In the genomic region with DNA sequence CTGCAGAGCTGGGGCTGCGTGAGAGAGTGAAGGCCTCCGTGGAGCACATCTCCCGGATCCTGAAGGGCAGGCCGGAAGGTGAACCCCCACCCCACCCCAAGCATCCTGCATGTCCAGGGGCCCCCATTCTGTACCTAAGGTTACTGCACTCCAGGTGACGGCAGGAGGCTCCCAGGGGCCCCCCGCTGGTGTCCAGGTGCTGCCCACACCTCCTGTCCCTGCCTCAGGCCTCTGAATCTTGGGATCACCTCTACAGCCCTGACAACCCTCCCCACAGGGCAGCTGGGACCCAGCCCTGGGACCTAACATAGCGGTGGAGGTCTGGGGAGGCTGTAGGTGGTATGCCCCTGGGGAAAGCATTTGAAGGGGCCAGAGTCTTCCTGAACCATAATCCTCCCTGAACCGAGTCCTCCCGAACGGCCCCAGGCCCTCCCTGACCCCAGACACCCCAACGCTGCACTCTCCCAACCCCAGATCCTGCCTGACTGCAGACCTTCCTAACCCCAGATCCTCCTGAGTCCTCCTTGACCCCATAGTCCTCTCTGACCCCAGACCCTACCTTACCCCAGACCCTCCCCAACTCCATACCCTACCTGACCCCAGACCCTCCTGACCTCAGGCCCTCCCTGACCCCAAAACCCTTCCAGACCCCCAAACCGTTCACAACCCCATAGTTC, we compare ENCODE assay signal across 31 cellular contexts. TPM values are rescaled to one million over a fixed set of nuclear protein-coding genes. Genes with fewer than 3 reads are reported as not detected.
A peak's percentile ranks its signal among the peaks of the same experiment; 100 is the strongest.
DNase-seq lines count a peak whose midpoint lies in the region; ATAC-seq and TF ChIP-seq lines count a peak whose summit lies in the region.
"Had no signal": no experiment of that assay in that cellular context is flagged by ENCODE, and none has a peak within 500 bp of the region (broad histone marks: within the 10 kb centered on the region; RNA-seq: fewer than 3 reads in every experiment).

No MANE protein-coding gene starts in this region.

- H2BK120ac ChIP-seq in IMR-90 (ENCODE audit: low read depth, low read length) = no peak overlapping the region

- H2BK5ac ChIP-seq in IMR-90 (ENCODE audit: low read depth, low read length, poor library complexity, severe bottlenecking) = no peak overlapping the region

- no peak overlapping the region for H3K4ac ChIP-seq in IMR-90 (ENCODE audit: low read depth, low read length)

- H3K4me3 Mint-ChIP-seq in chondrocyte (ENCODE audit: unreplicated experiment) (no peak overlapping the region), neural progenitor cell (no peak overlapping the region)
- H3K4me3 Mint-ChIP-seq: CD4-positive, alpha-beta T cell; effector memory CD8-positive, alpha-beta T cell; T-cell had no signal

- H3K27ac ChIP-seq in IMR-90 (ENCODE audit: insufficient read depth, low read length) (no peak overlapping the region), neural progenitor cell (no peak overlapping the region), vagina (peak overlapping the region; percentile 92)
- H3K27ac ChIP-seq: hepatocyte, upper lobe of left lung had no signal

- H3K9me3 ChIP-seq in IMR-90 (ENCODE audit: control insufficient read depth, insufficient read depth, low read length) (no peaks in the 10 kb centered on the region; the same call in 1 of the 2 replicates), neural progenitor cell (ENCODE audit: low read depth) (no peaks in the 10 kb centered on the region), vagina (no peaks in the 10 kb centered on the region)
- H3K9me3 ChIP-seq: upper lobe of left lung had no signal

- H4K20me1 ChIP-seq in IMR-90 (ENCODE audit: insufficient read depth, low read length) (no peaks in the 10 kb centered on the region), neural progenitor cell (ENCODE audit: low read depth) (peaks cover 7% of the 10 kb centered on the region)

- no peak overlapping the region for H3K4me3 ChIP-seq in IMR-90 (ENCODE audit: insufficient read depth, low read depth, low read length)
- H3K4me3 ChIP-seq in neural progenitor cell = no peak overlapping the region
- no peak overlapping the region for H3K4me3 ChIP-seq in vagina
- H3K4me3 ChIP-seq: coronary artery, hepatocyte, smooth muscle cell, upper lobe of left lung had no signal

- no peaks in the 10 kb centered on the region for H3K27me3 ChIP-seq in IMR-90 (ENCODE audit: control insufficient read depth, insufficient read depth, low read length)
- H3K27me3 ChIP-seq in neural progenitor cell = peaks cover 8% of the 10 kb centered on the region
- H3K27me3 ChIP-seq in vagina = no peaks in the 10 kb centered on the region
- H3K27me3 ChIP-seq: hepatocyte, upper lobe of left lung had no signal

- no peak for TF ChIP-seq CTCF in IMR-90 (conservative IDR thresholded peaks at IDR 0.05; ENCODE audit: low read depth, low read length)
- no peak for TF ChIP-seq CTCF in chondrocyte (IDR thresholded peaks at IDR 0.05)
- TF ChIP-seq CTCF in neural progenitor cell (IDR thresholded peaks at IDR 0.05) = no peak
- no peak for TF ChIP-seq CTCF in vagina (IDR thresholded peaks at IDR 0.05)

- no peak overlapping the region for H4K5ac ChIP-seq in IMR-90 (ENCODE audit: low read depth, low read length)

- H3K4me2 ChIP-seq in IMR-90 (ENCODE audit: low read depth, low read length) (no peak overlapping the region), neural progenitor cell (no peak overlapping the region)
- H3K4me2 ChIP-seq: hepatocyte, smooth muscle cell had no signal

- dilution Hi-C loops in IMR-90 (cut with HindIII; ENCODE audit: low sequenced_read_pairs, unreplicated experiment) = no loop called here

- no peak overlapping the region for H3K18ac ChIP-seq in IMR-90 (ENCODE audit: low read depth, low read length)

- POLR2A ChIA-PET in IMR-90 (lab: Charles Lee; ENCODE audit: unreplicated experiment) = no interaction called here

- H2AK9ac ChIP-seq in IMR-90 (replicated peaks; ENCODE audit: low read depth, low read length, poor library complexity) = no peak overlapping the region

- H2AFZ ChIP-seq in IMR-90 (replicated peaks; ENCODE audit: low read length, poor library complexity) (peak overlapping the region; percentile 41), neural progenitor cell (replicated peaks) (no peak overlapping the region)
- H2AFZ ChIP-seq: hepatocyte had no signal

- TF ChIP-seq POLR2A in IMR-90 (IDR thresholded peaks at IDR 0.05; ENCODE audit: low read depth, low read length) = no peak
- TF ChIP-seq POLR2A in vagina (IDR thresholded peaks at IDR 0.05) = no peak

- intact Hi-C loops in IMR-90 (cut with micrococcal nuclease) = no loop called here
- intact Hi-C loops in vagina (cut with DNase I) = loop anchor here (10.0 kb wide), 1 partner anchor 112 kb away; the partner anchor contains the start of gene RNF187

- H3K27ac Mint-ChIP-seq in chondrocyte (ENCODE audit: unreplicated experiment) = no peak overlapping the region
- H3K27ac Mint-ChIP-seq in neural progenitor cell = peak overlapping the region; percentile 69
- H3K27ac Mint-ChIP-seq: activated naive CD4-positive, alpha-beta T cell treated with anti-CD3 and anti-CD28 coated beads, Interleukin-2, amount 50 U/mL, for 72 hours; CD4-positive, alpha-beta T cell; naive B cell; T-cell had no signal

- H3F3A ChIP-seq in neural progenitor cell (ENCODE audit: low read depth) = no peaks in the 10 kb centered on the region

- no peak for TF ChIP-seq RAD21 in IMR-90 (IDR thresholded peaks at IDR 0.05; ENCODE audit: low read length)

- H3K4me1 ChIP-seq in IMR-90 (ENCODE audit: control insufficient read depth, insufficient read depth, low read length) = peaks cover 12% of the 10 kb centered on the region; the same call in 1 of the 2 replicates
- no peaks in the 10 kb centered on the region for H3K4me1 ChIP-seq in neural progenitor cell
- peaks cover 23% of the 10 kb centered on the region for H3K4me1 ChIP-seq in vagina

- CTCF ChIA-PET in IMR-90 (lab: Yijun Ruan, JAX) = no interaction called here

- H3K79me1 ChIP-seq in IMR-90 (ENCODE audit: low read depth in 1 of 2, low read length in 2 of 2) = no peaks in the 10 kb centered on the region

- H3K4me1 Mint-ChIP-seq in chondrocyte (ENCODE audit: low read depth) (no peaks in the 10 kb centered on the region), neural progenitor cell (no peaks in the 10 kb centered on the region)
- H3K4me1 Mint-ChIP-seq: naive B cell had no signal

- no peak overlapping the region for H3K14ac ChIP-seq in IMR-90 (replicated peaks; ENCODE audit: low read depth, low read length)

- in situ Hi-C loops in IMR-90 (cut with MboI; ENCODE audit: low sequenced_read_pairs) = no loop called here

- no peak overlapping the region for H3K56ac ChIP-seq in IMR-90 (ENCODE audit: extremely low read depth, insufficient read depth, low read length)

- 88% methylated on average over 4 of the region's 12 CpGs; no CpG with 5 or more reads in 1 of the 2 experiments for WGBS in IMR-90 (ENCODE audit: extremely low coverage in 2 of 2, insufficient read length in 1 of 2), 2 experiments

- BruUV-seq in IMR-90 (replicated peaks; lab: Mats Ljungman, UMichigan) = no TSS peak

- no peak overlapping the region for H2BK15ac ChIP-seq in IMR-90 (ENCODE audit: low read depth, low read length)

- ATAC-seq in IMR-90 (ENCODE audit: low read depth) (no peak), HG03045 (IDR thresholded peaks at IDR 0.05; ENCODE audit: unreplicated experiment) (no peak)
- ATAC-seq: activated naive CD4-positive, alpha-beta T cell treated with anti-CD3 and anti-CD28 coated beads, Interleukin-2, amount 50 U/mL, for 72 hours; effector memory CD8-positive, alpha-beta T cell; T-cell had no signal

- H3K79me2 ChIP-seq in neural progenitor cell (ENCODE audit: low read depth) = no peaks in the 10 kb centered on the region
- H3K79me2 ChIP-seq: hepatocyte had no signal

- no peak for DNase-seq in IMR-90
- DNase-seq in chondrocyte (ENCODE audit: low spot score) = peak; percentile 47
- DNase-seq in neural progenitor cell (ENCODE audit: low spot score) = no peak
- DNase-seq in vagina (ENCODE audit: extremely low spot score in 2 of 2) = no peak
- DNase-seq in hypothalamus (lab: John Stamatoyannopoulos, UW) = no peak
- no peak for DNase-seq in NAMALWA (ENCODE audit: low spot score)
- DNase-seq: activated CD4-positive, alpha-beta T cell treated with anti-CD3 and anti-CD28 coated beads for 1 hour; activated T-cell treated with anti-CD3 and anti-CD28 coated beads for 4 hours; anterior cingulate cortex; DMS 273 treated with DMSO at 0.1 percent for 48 hours; effector memory CD8-positive, alpha-beta T cell; EL; foreskin fibroblast; GOT3; MM.1S; naive B cell; NCI-H1436 treated with DMSO at 0.1 percent for 48 hours; NCI-H345; NCI-H748 treated with DMSO at 0.1 percent for 48 hours; nucleus accumbens; stimulated activated CD4-positive, alpha-beta T cell treated with anti-CD3 and anti-CD28 coated beads, Interleukin-2, amount 100 ng/mL, for 48 hours; T-cell had no signal

- H2BK20ac ChIP-seq in IMR-90 (ENCODE audit: low read depth, low read length) = no peak overlapping the region

- H3K9ac ChIP-seq in IMR-90 (ENCODE audit: low read depth, low read length) (no peak overlapping the region), neural progenitor cell (no peak overlapping the region)

- H3K9me3 Mint-ChIP-seq in chondrocyte (ENCODE audit: low read depth) (no peaks in the 10 kb centered on the region), neural progenitor cell (no peaks in the 10 kb centered on the region)
- H3K9me3 Mint-ChIP-seq: activated naive CD4-positive, alpha-beta T cell treated with anti-CD3 and anti-CD28 coated beads, Interleukin-2, amount 50 U/mL, for 72 hours; CD4-positive, alpha-beta T cell; effector memory CD8-positive, alpha-beta T cell; naive B cell; T-cell had no signal

- H3K36me3 ChIP-seq in IMR-90 (ENCODE audit: control insufficient read depth, insufficient read depth, low read length) = peaks cover 3% of the 10 kb centered on the region; the same call in 1 of the 2 replicates
- no peaks in the 10 kb centered on the region for H3K36me3 ChIP-seq in neural progenitor cell
- H3K36me3 ChIP-seq in vagina = no peaks in the 10 kb centered on the region
- H3K36me3 ChIP-seq: upper lobe of left lung had no signal

- 0 out of 2 replicates have a peak, but pooled peaks cover 4% of the 10 kb centered on the region for H3K9me1 ChIP-seq in IMR-90 (ENCODE audit: insufficient read depth, low read length)

- no peak overlapping the region for H3K23ac ChIP-seq in IMR-90 (ENCODE audit: low read depth, low read length)

- H3K27me3 Mint-ChIP-seq in chondrocyte (ENCODE audit: low read depth) (no peaks in the 10 kb centered on the region), neural progenitor cell (ENCODE audit: insufficient read depth, low read depth) (peaks cover 5% of the 10 kb centered on the region)
- H3K27me3 Mint-ChIP-seq: CD4-positive, alpha-beta T cell; T-cell had no signal

- no peak overlapping the region for H4K8ac ChIP-seq in IMR-90 (ENCODE audit: low read depth in 2 of 2, low read length in 2 of 2)

- H4K91ac ChIP-seq in IMR-90 (ENCODE audit: insufficient read depth, low read depth, low read length) = no peak overlapping the region

- no peaks in the 10 kb centered on the region for H3K36me3 Mint-ChIP-seq in chondrocyte (ENCODE audit: low read depth)
- no peaks in the 10 kb centered on the region for H3K36me3 Mint-ChIP-seq in neural progenitor cell
- H3K36me3 Mint-ChIP-seq: activated naive CD4-positive, alpha-beta T cell treated with anti-CD3 and anti-CD28 coated beads, Interleukin-2, amount 50 U/mL, for 72 hours; naive B cell; T-cell had no signal

- H2AK5ac ChIP-seq in IMR-90 (ENCODE audit: low read depth, low read length) = no peak overlapping the region

RNA-seq across cellular contexts. Expression of gene TRIM11, which starts 33.5 kb away (rescaled TPM):
- total RNA-seq in IMR-90 (2012; rRNA removed) = 6.8 and 7.2 TPM in 2 replicates
- 15.1 and 16.2 TPM in 2 replicates for polyA plus RNA-seq in IMR-90 (2012; rRNA removed)
- polyA plus RNA-seq in IMR-90 (2012; cell fraction: cytosol; rRNA removed) = 14.7 and 18.5 TPM in 2 replicates
- 28.2 and 54.2 TPM in 2 replicates for polyA plus RNA-seq in IMR-90 (2012; cell fraction: nucleus; rRNA removed; ENCODE audit: low replicate concordance)
- 16.0 to 22.4 TPM (median 20.0 TPM) in 3 replicates for total RNA-seq in chondrocyte
- 13.7 and 24.9 TPM in 2 replicates for total RNA-seq in neural progenitor cell (ENCODE audit: low replicate concordance)
- 22.1 TPM for total RNA-seq in vagina

RNA-seq across cellular contexts. Expression of gene TRIM17, which starts 43.5 kb away (rescaled TPM):
- total RNA-seq in IMR-90 (2012; rRNA removed) = not detected in 2 replicates
- polyA plus RNA-seq in IMR-90 (2012; rRNA removed) = 0.26 and 0.39 TPM in 2 replicates
- polyA plus RNA-seq in IMR-90 (2012; cell fraction: cytosol; rRNA removed) = 0.06 and 0.11 TPM in 2 replicates
- polyA plus RNA-seq in IMR-90 (2012; cell fraction: nucleus; rRNA removed; ENCODE audit: low replicate concordance) = 2.9 and 3.3 TPM in 2 replicates
- 0.28 to 0.35 TPM in 2 of 3 replicates, not detected in the other for total RNA-seq in chondrocyte
- 2.9 and 5.0 TPM in 2 replicates for total RNA-seq in neural progenitor cell (ENCODE audit: low replicate concordance)
- total RNA-seq in vagina = 1.2 TPM
- total RNA-seq: mesenteric fat pad, SK-MEL-5 had no signal
